8 cellular contexts compared by ENCODE assay signal in genomic region chr7:35729061-35729783, GRCh38. TPM values are rescaled to one million over a fixed set of nuclear protein-coding genes. Genes with fewer than 3 reads are reported as not detected.
A peak's percentile ranks its signal among the peaks of the same experiment; 100 is the strongest.
DNase-seq lines count a peak whose midpoint lies in the region; ATAC-seq and TF ChIP-seq lines count a peak whose summit lies in the region.

No MANE protein-coding gene starts in this region.

- CTCF ChIA-PET in PC-9 (lab: Charles Lee) = no interaction called here

- no peaks in the 10 kb centered on the region for H3F3A ChIP-seq in PC-9 (ENCODE audit: insufficient read depth, low read depth)

- H3K27me3 ChIP-seq in Peyer's patch = no peaks in the 10 kb centered on the region
- H3K27me3 ChIP-seq in cardiac muscle cell = no peaks in the 10 kb centered on the region
- no peaks in the 10 kb centered on the region for H3K27me3 ChIP-seq in body of pancreas
- no peaks in the 10 kb centered on the region for H3K27me3 ChIP-seq in PC-9 (ENCODE audit: insufficient read depth, low read depth)

- H3K4me1 ChIP-seq in Peyer's patch = peaks cover 0 to 53% (median 12%) of the 10 kb centered on the region in 4 donors
- H3K4me1 ChIP-seq in cardiac muscle cell (ENCODE audit: low read depth) = peaks cover 16% of the 10 kb centered on the region
- no peaks in the 10 kb centered on the region for H3K4me1 ChIP-seq in body of pancreas
- H3K4me1 ChIP-seq in PC-9 (replicated peaks; ENCODE audit: insufficient read depth) = no peaks in the 10 kb centered on the region

- no peaks in the 10 kb centered on the region for H3K9me2 ChIP-seq in PC-9 (ENCODE audit: insufficient read depth)

- no peak overlapping the region for H2AFZ ChIP-seq in PC-9

- WGBS in body of pancreas, 2 donors = 81 to 83% methylated on average over 3 of the region's 3 CpGs

- H3K79me2 ChIP-seq in PC-9 (ENCODE audit: low read depth) = no peaks in the 10 kb centered on the region

- H3K9me3 ChIP-seq in Peyer's patch (no peaks in the 10 kb centered on the region), cardiac muscle cell (ENCODE audit: low read depth) (no peaks in the 10 kb centered on the region), body of pancreas (no peaks in the 10 kb centered on the region), PC-9 (ENCODE audit: insufficient read depth, low read depth) (no peaks in the 10 kb centered on the region)

- peak; percentile 69 for DNase-seq in NK-92 treated with Interleukin-12 subunit alpha and Interleukin-12 subunit beta, amount 100 ng/mL, for 24 hours (lab: John Stamatoyannopoulos, UW)
- DNase-seq in NK-92 (lab: John Stamatoyannopoulos, UW; ENCODE audit: unreplicated experiment) (no peak), Peyer's patch (peak in 2 of 3 donors; percentile 77 to 85), cardiac muscle cell (ENCODE audit: low read depth in 1 of 2, low spot score in 1 of 2) (no peak), body of pancreas (no peak), NCI-H446 treated with DMSO at 0.1 percent for 48 hours (lab: John Stamatoyannopoulos, UW) (no peak), PC-9 (no peak)

- ATAC-seq in HG02798 (IDR thresholded peaks at IDR 0.05; ENCODE audit: poor library complexity, unreplicated experiment) = peak; percentile 51
- ATAC-seq in body of pancreas = no peak

- POLR2A ChIA-PET in PC-9 (lab: Charles Lee; ENCODE audit: unreplicated experiment) = interaction anchor here (0.5 to 0.6 kb wide), 2 partner anchors 278 to 507 kb away, joined by 4 to 5 read pairs; no protein-coding TSS in a partner anchor

- H3K4me3 ChIP-seq in Peyer's patch = no peak overlapping the region
- no peak overlapping the region for H3K4me3 ChIP-seq in cardiac muscle cell
- no peak overlapping the region for H3K4me3 ChIP-seq in body of pancreas
- H3K4me3 ChIP-seq in PC-9 = no peak overlapping the region

- H3K4me2 ChIP-seq in PC-9 = no peak overlapping the region

- peak overlapping the region; percentile 70 to 84 (median 81) for H3K27ac ChIP-seq in Peyer's patch
- peak overlapping the region; percentile 77 for H3K27ac ChIP-seq in cardiac muscle cell
- H3K27ac ChIP-seq in body of pancreas = no peak overlapping the region
- no peak overlapping the region for H3K27ac ChIP-seq in PC-9

- no peaks in the 10 kb centered on the region for H3K36me3 ChIP-seq in Peyer's patch
- H3K36me3 ChIP-seq in cardiac muscle cell = no peaks in the 10 kb centered on the region
- no peaks in the 10 kb centered on the region for H3K36me3 ChIP-seq in body of pancreas (replicated peaks in 1 of 2; ENCODE audit: insufficient read depth in 1 of 2, low read depth in 2 of 2)
- H3K36me3 ChIP-seq in PC-9 (ENCODE audit: low read depth) = no peaks in the 10 kb centered on the region

- intact Hi-C loops in body of pancreas (cut with DNase I) = no loop called here
- intact Hi-C loops in PC-9 (cut with micrococcal nuclease; ENCODE audit: unreplicated experiment) = no loop called here

- no peak for TF ChIP-seq CTCF in Peyer's patch (IDR thresholded peaks at IDR 0.05)
- TF ChIP-seq CTCF in cardiac muscle cell (IDR thresholded peaks at IDR 0.05; ENCODE audit: low read depth, low read length) = no peak
- no peak for TF ChIP-seq CTCF in body of pancreas (IDR thresholded peaks at IDR 0.05)
- no peak for TF ChIP-seq CTCF in PC-9 (conservative IDR thresholded peaks at IDR 0.05)

- no peaks in the 10 kb centered on the region for H4K20me1 ChIP-seq in PC-9 (ENCODE audit: insufficient read depth)

- BruUV-seq in PC-9 (replicated peaks; lab: Mats Ljungman, UMichigan) = no TSS peak

- TF ChIP-seq POLR2A in Peyer's patch (IDR thresholded peaks at IDR 0.05) = no peak
- no peak for TF ChIP-seq POLR2A in body of pancreas (IDR thresholded peaks at IDR 0.05)

RNA-seq across cellular contexts. Expression of gene HERPUD2, which starts 34.3 kb away (rescaled TPM):
- total RNA-seq in Peyer's patch = 10 to 100 TPM; 20.1 to 31.5 (median 26.8) TPM
- total RNA-seq in cardiac muscle cell = 37.2 and 43.9 TPM in 2 replicates
- 21.7 and 34.0 TPM in 2 replicates for polyA plus RNA-seq in cardiac muscle cell
- total RNA-seq in body of pancreas = 10 to 100 TPM; 19.4 to 21.5 TPM
- 33.8 and 53.4 TPM in 2 replicates for total RNA-seq in PC-9 (2021)

Comparison
In these comparisons a context has a peak if more than half of its experiments do, and no peak if none do; other contexts are left out.
1. DNase-seq: peak in NK-92 treated with Interleukin-12 subunit alpha and Interleukin-12 subunit beta, amount 100 ng/mL, for 24 hours (single experiment) and Peyer's patch (2 of 3); none in NK-92 (single experiment), cardiac muscle cell (0 of 2), body of pancreas (0 of 4), NCI-H446 treated with DMSO at 0.1 percent for 48 hours (single experiment) and PC-9 (0 of 2).
2. H3K27ac ChIP-seq: peak in Peyer's patch (4 of 4) and cardiac muscle cell (single experiment); none in body of pancreas (0 of 4) and PC-9 (single experiment).